16 cellular contexts compared by ENCODE assay signal in the genomic region with DNA sequence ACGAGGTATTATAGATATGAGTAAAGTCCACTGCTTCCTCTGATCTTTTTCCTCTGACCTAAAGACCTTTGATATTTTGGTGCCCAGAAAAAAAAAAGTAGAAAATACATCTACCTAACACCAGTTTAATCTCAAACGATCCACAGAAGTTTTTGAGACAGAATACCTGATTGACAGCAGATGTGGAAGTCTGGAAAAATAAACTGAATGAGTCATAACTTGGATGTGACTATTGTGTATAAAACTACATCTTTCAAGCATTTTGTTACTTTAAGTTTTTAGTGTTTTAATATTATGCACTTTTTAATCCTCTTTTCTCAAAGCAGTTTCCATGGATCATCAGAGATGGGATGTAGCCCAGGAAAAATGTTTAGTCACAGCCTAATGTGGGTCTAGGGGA.
A peak's percentile ranks its signal among the peaks of the same experiment; 100 is the strongest.
DNase-seq lines count a peak whose midpoint lies in the region; ATAC-seq and TF ChIP-seq lines count a peak whose summit lies in the region.
"Had no signal": no experiment of that assay in that cellular context is flagged by ENCODE, and none has a peak within 500 bp of the region (broad histone marks: within the 10 kb centered on the region; RNA-seq: fewer than 3 reads in every experiment).

No MANE protein-coding gene starts in this region.

- H3K27ac Mint-ChIP-seq in stimulated activated naive B cell treated with anti-CD40 and anti-IgM and Interleukin-4, amounts not matched to agents 10 μg/mL and 1 μg/mL and 100 μg/mL, for 72 hours: no peak overlapping the region

- no peaks in the 10 kb centered on the region for H3K9me3 ChIP-seq in adipocyte (ENCODE audit: control insufficient read depth, low read length)
- H3K9me3 ChIP-seq: HAP-1 had no signal

- H3K4me1 Mint-ChIP-seq in stimulated activated naive B cell treated with anti-CD40 and anti-IgM and Interleukin-4, amounts not matched to agents 10 μg/mL and 1 μg/mL and 100 μg/mL, for 72 hours: no peaks in the 10 kb centered on the region

- TF ChIP-seq CTCF in AG09309 (IDR thresholded peaks at IDR 0.05; ENCODE audit: control insufficient read depth, insufficient read depth, low read depth, low read length, missing control alignments): no peak
- TF ChIP-seq CTCF in fibroblast of mammary gland (conservative IDR thresholded peaks at IDR 0.05; ENCODE audit: control insufficient read depth, insufficient read depth, low read depth, low read length): no peak

- H3K4me3 ChIP-seq in AG09309 (ENCODE audit: control insufficient read depth, low read depth, low read length): no peak overlapping the region
- H3K4me3 ChIP-seq in adipocyte (ENCODE audit: low read length): no peak overlapping the region
- no peak overlapping the region for H3K4me3 ChIP-seq in fibroblast of mammary gland (ENCODE audit: control insufficient read depth, low read depth, low read length)
- H3K4me3 ChIP-seq: HAP-1 had no signal

- H3K9me3 Mint-ChIP-seq in stimulated activated naive B cell treated with anti-CD40 and anti-IgM and Interleukin-4, amounts not matched to agents 10 μg/mL and 1 μg/mL and 100 μg/mL, for 72 hours: peaks cover 10 to 11% of the 10 kb centered on the region in 2 donors

- H3K4me1 ChIP-seq in adipocyte (ENCODE audit: control insufficient read depth, insufficient read depth, low read length): no peaks in the 10 kb centered on the region

- H3K27me3 ChIP-seq in adipocyte (replicated peaks; ENCODE audit: control insufficient read depth, insufficient read depth, low read length): no peaks in the 10 kb centered on the region

- in situ Hi-C loops in KBM-7 (cut with MboI; ENCODE audit: low pct_unique_long_range_greater_than_20kb, low sequenced_read_pairs): no loop called here

- H3K4me3 Mint-ChIP-seq in stimulated activated naive B cell treated with anti-CD40 and anti-IgM and Interleukin-4, amounts not matched to agents 10 μg/mL and 1 μg/mL and 100 μg/mL, for 72 hours: no peak overlapping the region

- H3K36me3 Mint-ChIP-seq in stimulated activated naive B cell treated with anti-CD40 and anti-IgM and Interleukin-4, amounts not matched to agents 10 μg/mL and 1 μg/mL and 100 μg/mL, for 72 hours: no peaks in the 10 kb centered on the region

- no peak overlapping the region for H3K9ac ChIP-seq in adipocyte (ENCODE audit: low read length)

- DNase-seq in AG09309 (ENCODE audit: low read depth) (peak; percentile 20), GM03348 (ENCODE audit: low spot score) (peak; percentile 21), adipocyte (ENCODE audit: low read depth) (peak; percentile 81), fibroblast of mammary gland (ENCODE audit: low read depth) (peak; percentile 54), HPDE6-E6E7 (ENCODE audit: extremely low spot score) (no peak), KBM-7 (no peak)
- DNase-seq in stimulated activated naive B cell treated with anti-CD40 and anti-IgM and Interleukin-4, amounts not matched to agents 10 μg/mL and 1 μg/mL and 100 μg/mL, for 72 hours: no peak
- DNase-seq: Kasumi-1, NCI-H2029, NCI-H2171 treated with DMSO at 0.1 percent for 48 hours, NCI-H446 treated with DMSO at 0.1 percent for 48 hours, NCI-H774 had no signal

- no peaks in the 10 kb centered on the region for H3K27me3 Mint-ChIP-seq in stimulated activated naive B cell treated with anti-CD40 and anti-IgM and Interleukin-4, amounts not matched to agents 10 μg/mL and 1 μg/mL and 100 μg/mL, for 72 hours

- H3K36me3 ChIP-seq in adipocyte (ENCODE audit: control insufficient read depth, insufficient read depth, low read length, severe bottlenecking): no peaks in the 10 kb centered on the region
- H3K36me3 ChIP-seq: HAP-1 had no signal

- no peak for ATAC-seq in HG02759 (IDR thresholded peaks at IDR 0.05; ENCODE audit: unreplicated experiment)
- no peak for ATAC-seq in stimulated activated naive B cell treated with anti-CD40 and anti-IgM and Interleukin-4, amounts not matched to agents 10 μg/mL and 1 μg/mL and 100 μg/mL, for 72 hours (replicated peaks)
- ATAC-seq: HepG2, Panc1 had no signal

Comparison
In these comparisons a context has a peak if more than half of its experiments do, and no peak if none do; other contexts are left out.
1. DNase-seq: peak in AG09309 (single experiment), GM03348 (single experiment), adipocyte (single experiment) and fibroblast of mammary gland (single experiment); none in HPDE6-E6E7 (single experiment), stimulated activated naive B cell treated with anti-CD40 and anti-IgM and Interleukin-4, amounts not matched to agents 10 μg/mL and 1 μg/mL and 100 μg/mL, for 72 hours (single experiment) and KBM-7 (single experiment).